ENCODE assay signal across 8 cellular contexts in the genomic region with DNA sequence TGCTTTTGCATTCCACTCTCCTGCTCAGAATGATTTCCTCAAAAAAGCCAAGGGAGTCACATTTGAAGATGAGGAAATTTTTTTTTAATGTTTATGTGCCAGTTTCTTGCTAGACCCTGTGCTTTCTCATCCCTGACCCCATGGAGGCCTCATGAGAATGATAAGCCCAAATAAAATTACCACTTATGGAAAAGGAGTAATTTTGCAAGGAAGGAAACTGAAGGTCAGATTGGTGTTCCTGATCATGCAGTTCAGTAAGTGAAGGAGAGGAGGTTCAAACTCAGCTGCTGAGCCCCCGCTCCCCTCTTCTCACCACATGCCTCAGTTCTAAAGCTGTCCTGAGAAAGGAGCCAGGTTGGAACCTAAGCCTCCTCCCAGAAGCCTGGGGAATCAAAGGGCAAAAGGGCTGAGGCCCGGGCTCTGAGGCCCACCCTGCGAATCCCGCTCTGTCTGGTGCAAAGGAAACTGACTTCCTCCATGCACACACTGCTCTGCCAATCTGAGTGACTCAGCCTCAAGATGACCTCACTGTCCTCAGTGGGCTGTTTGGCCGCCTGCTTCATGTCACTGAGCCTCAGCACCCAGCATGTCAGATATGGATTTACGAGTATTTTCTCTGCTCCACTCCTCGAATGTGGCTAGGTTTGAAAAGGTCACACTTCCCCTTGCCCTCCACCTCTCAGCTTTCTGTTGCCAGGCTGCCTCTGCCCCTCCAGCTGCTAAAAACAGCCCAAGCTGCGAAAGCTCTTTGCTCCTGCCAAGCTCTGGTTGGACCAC. TPM values are rescaled to one million over a fixed set of nuclear protein-coding genes. Genes with fewer than 3 reads are reported as not detected.
DNase-seq lines count a peak whose midpoint lies in the region; ATAC-seq and TF ChIP-seq lines count a peak whose summit lies in the region.

No MANE protein-coding gene starts in this region.

- no peak overlapping the region for H3K4me3 Mint-ChIP-seq in osteocyte (ENCODE audit: unreplicated experiment)

- no peak for ATAC-seq in HG02884 (IDR thresholded peaks at IDR 0.05; ENCODE audit: unreplicated experiment)

- 0 out of 2 replicates have a peak, but pooled peaks cover 2% of the 10 kb centered on the region for H3K4me1 ChIP-seq in HEK293 (ENCODE audit: control insufficient read depth, insufficient read depth, low read length)

- no peaks in the 10 kb centered on the region for H3K36me3 ChIP-seq in HEK293 (ENCODE audit: control insufficient read depth in 2 of 2, insufficient read depth in 1 of 2, low read length in 2 of 2)

- CTCF ChIA-PET in HEK293 (lab: Yijun Ruan, JAX), result interaction anchor here (1.5 to 1.8 kb wide), 2 partner anchors 10 to 12 kb away, joined by 4 read pairs; no protein-coding TSS in a partner anchor

- no peaks in the 10 kb centered on the region for H3K9me3 Mint-ChIP-seq in osteocyte (ENCODE audit: unreplicated experiment)

- H3K4me3 ChIP-seq in HEK293 (ENCODE audit: low read depth, low read length) (no peak overlapping the region), foreskin fibroblast (ENCODE audit: low read depth in 1 of 2, low read length in 2 of 2) (no peak overlapping the region)

- no peak overlapping the region; the same call in 1 of the 2 replicates for H3K27ac ChIP-seq in HEK293 (ENCODE audit: extremely low read depth, low read depth, low read length)

- H3K4me1 Mint-ChIP-seq in osteocyte (ENCODE audit: unreplicated experiment), result peaks cover 48% of the 10 kb centered on the region

- no peaks in the 10 kb centered on the region for H3K36me3 Mint-ChIP-seq in osteocyte (ENCODE audit: unreplicated experiment)

- H3K27me3 Mint-ChIP-seq in osteocyte (ENCODE audit: unreplicated experiment), result no peaks in the 10 kb centered on the region

- H3K9me3 ChIP-seq in HEK293 (ENCODE audit: control insufficient read depth, insufficient read depth, low read depth, low read length), result no peaks in the 10 kb centered on the region

- TF ChIP-seq CTCF in HEK293 (tag by site-specific recombination; IDR thresholded peaks at IDR 0.05), result no peak
- no peak for TF ChIP-seq CTCF in foreskin fibroblast (IDR thresholded peaks at IDR 0.05; ENCODE audit: low read depth, low read length)
- no peak for TF ChIP-seq CTCF in osteocyte (IDR thresholded peaks at IDR 0.05)

- peak overlapping the region; percentile 77 for H3K27ac Mint-ChIP-seq in osteocyte (ENCODE audit: unreplicated experiment)

- POLR2A ChIA-PET in HEK293 (lab: Yijun Ruan, JAX), result no interaction called here

- peak; percentile 52 for DNase-seq in T1000 (lab: John Stamatoyannopoulos, UW)
- DNase-seq in foreskin fibroblast, result peak; percentile 73 to 84
- DNase-seq in osteocyte (ENCODE audit: extremely low spot score, unreplicated experiment), result no peak
- DNase-seq in NCI-H748 (lab: John Stamatoyannopoulos, UW; ENCODE audit: unreplicated experiment), result no peak
- no peak for DNase-seq in mesenteric fat pad (ENCODE audit: low spot score)
- no peak for DNase-seq in NCI-H2196 (lab: John Stamatoyannopoulos, UW; ENCODE audit: unreplicated experiment)

TF ChIP-seq in HEK293, 187 proteins besides CTCF, POLR2A, EP300 and RAD21 (continues in another document):
- no peak for TF ChIP-seq ZFP3 (tag by site-specific recombination; IDR thresholded peaks at IDR 0.05; ENCODE audit: low read depth)
- TF ChIP-seq, protein P1, sequence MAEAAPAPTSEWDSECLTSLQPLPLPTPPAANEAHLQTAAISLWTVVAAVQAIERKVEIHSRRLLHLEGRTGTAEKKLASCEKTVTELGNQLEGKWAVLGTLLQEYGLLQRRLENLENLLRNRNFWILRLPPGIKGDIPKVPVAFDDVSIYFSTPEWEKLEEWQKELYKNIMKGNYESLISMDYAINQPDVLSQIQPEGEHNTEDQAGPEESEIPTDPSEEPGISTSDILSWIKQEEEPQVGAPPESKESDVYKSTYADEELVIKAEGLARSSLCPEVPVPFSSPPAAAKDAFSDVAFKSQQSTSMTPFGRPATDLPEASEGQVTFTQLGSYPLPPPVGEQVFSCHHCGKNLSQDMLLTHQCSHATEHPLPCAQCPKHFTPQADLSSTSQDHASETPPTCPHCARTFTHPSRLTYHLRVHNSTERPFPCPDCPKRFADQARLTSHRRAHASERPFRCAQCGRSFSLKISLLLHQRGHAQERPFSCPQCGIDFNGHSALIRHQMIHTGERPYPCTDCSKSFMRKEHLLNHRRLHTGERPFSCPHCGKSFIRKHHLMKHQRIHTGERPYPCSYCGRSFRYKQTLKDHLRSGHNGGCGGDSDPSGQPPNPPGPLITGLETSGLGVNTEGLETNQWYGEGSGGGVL (tag by site-specific recombination; IDR thresholded peaks at IDR 0.05), result peak; percentile 16; the same call in 1 of the 2 replicates
- TF ChIP-seq SP2 (tag by site-specific recombination; IDR thresholded peaks at IDR 0.05), result peak; percentile 22; the same call in 1 of the 2 replicates
- TF ChIP-seq ZNF624 (tag by site-specific recombination; IDR thresholded peaks at IDR 0.05), result no peak
- TF ChIP-seq, protein P2, sequence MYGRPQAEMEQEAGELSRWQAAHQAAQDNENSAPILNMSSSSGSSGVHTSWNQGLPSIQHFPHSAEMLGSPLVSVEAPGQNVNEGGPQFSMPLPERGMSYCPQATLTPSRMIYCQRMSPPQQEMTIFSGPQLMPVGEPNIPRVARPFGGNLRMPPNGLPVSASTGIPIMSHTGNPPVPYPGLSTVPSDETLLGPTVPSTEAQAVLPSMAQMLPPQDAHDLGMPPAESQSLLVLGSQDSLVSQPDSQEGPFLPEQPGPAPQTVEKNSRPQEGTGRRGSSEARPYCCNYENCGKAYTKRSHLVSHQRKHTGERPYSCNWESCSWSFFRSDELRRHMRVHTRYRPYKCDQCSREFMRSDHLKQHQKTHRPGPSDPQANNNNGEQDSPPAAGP (tag by site-specific recombination; IDR thresholded peaks at IDR 0.05), result peak; percentile 62; the same call in 1 of the 2 replicates
- no peak for TF ChIP-seq ZNF843 (tag by site-specific recombination; IDR thresholded peaks at IDR 0.05)
- TF ChIP-seq, protein P3, sequence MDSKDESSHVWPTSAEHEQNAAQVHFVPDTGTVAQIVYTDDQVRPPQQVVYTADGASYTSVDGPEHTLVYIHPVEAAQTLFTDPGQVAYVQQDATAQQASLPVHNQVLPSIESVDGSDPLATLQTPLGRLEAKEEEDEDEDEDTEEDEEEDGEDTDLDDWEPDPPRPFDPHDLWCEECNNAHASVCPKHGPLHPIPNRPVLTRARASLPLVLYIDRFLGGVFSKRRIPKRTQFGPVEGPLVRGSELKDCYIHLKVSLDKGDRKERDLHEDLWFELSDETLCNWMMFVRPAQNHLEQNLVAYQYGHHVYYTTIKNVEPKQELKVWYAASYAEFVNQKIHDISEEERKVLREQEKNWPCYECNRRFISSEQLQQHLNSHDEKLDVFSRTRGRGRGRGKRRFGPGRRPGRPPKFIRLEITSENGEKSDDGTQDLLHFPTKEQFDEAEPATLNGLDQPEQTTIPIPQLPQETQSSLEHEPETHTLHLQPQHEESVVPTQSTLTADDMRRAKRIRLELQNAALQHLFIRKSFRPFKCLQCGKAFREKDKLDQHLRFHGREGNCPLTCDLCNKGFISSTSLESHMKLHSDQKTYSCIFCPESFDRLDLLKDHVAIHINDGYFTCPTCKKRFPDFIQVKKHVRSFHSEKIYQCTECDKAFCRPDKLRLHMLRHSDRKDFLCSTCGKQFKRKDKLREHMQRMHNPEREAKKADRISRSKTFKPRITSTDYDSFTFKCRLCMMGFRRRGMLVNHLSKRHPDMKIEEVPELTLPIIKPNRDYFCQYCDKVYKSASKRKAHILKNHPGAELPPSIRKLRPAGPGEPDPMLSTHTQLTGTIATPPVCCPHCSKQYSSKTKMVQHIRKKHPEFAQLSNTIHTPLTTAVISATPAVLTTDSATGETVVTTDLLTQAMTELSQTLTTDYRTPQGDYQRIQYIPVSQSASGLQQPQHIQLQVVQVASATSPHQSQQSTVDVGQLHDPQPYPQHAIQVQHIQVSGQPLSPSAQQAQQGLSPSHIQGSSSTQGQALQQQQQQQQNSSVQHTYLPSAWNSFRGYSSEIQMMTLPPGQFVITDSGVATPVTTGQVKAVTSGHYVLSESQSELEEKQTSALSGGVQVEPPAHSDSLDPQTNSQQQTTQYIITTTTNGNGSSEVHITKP (tag by site-specific recombination; IDR thresholded peaks at IDR 0.05), result no peak
- peak; percentile 68; the same call in 1 of the 2 replicates for TF ChIP-seq PRDM1 (tag by site-specific recombination; IDR thresholded peaks at IDR 0.05)
- TF ChIP-seq ZNF677 (tag by site-specific recombination; IDR thresholded peaks at IDR 0.05), result no peak
- TF ChIP-seq ZNF366 (tag by site-specific recombination; conservative IDR thresholded peaks at IDR 0.05), result peak; percentile 56
- TF ChIP-seq ZFP37 (tag by site-specific recombination; IDR thresholded peaks at IDR 0.05), result peak; percentile 43; the same call in 1 of the 2 replicates
- peak; percentile 80 for TF ChIP-seq ZNF629 (tag by site-specific recombination; IDR thresholded peaks at IDR 0.05)
- TF ChIP-seq ZBTB20 (tag by site-specific recombination; IDR thresholded peaks at IDR 0.05), result peak; percentile 87
- no peak for TF ChIP-seq ZNF146 (tag by site-specific recombination; IDR thresholded peaks at IDR 0.05)
- TF ChIP-seq BCL11A (tag by site-specific recombination; IDR thresholded peaks at IDR 0.05; ENCODE audit: low read depth), result no peak
- TF ChIP-seq ZNF10 (tag by site-specific recombination; IDR thresholded peaks at IDR 0.05), result no peak
- TF ChIP-seq, protein P4, sequence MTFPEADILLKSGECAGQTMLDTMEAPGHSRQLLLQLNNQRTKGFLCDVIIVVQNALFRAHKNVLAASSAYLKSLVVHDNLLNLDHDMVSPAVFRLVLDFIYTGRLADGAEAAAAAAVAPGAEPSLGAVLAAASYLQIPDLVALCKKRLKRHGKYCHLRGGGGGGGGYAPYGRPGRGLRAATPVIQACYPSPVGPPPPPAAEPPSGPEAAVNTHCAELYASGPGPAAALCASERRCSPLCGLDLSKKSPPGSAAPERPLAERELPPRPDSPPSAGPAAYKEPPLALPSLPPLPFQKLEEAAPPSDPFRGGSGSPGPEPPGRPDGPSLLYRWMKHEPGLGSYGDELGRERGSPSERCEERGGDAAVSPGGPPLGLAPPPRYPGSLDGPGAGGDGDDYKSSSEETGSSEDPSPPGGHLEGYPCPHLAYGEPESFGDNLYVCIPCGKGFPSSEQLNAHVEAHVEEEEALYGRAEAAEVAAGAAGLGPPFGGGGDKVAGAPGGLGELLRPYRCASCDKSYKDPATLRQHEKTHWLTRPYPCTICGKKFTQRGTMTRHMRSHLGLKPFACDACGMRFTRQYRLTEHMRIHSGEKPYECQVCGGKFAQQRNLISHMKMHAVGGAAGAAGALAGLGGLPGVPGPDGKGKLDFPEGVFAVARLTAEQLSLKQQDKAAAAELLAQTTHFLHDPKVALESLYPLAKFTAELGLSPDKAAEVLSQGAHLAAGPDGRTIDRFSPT (tag by site-specific recombination; IDR thresholded peaks at IDR 0.05), result peak; percentile 65; the same call in 1 of the 2 replicates
- TF ChIP-seq ZNF600 (tag by site-specific recombination; IDR thresholded peaks at IDR 0.05), result peak; percentile 88
- no peak for TF ChIP-seq ZNF416 (tag by site-specific recombination; IDR thresholded peaks at IDR 0.05)
- TF ChIP-seq SP7 (tag by site-specific recombination; IDR thresholded peaks at IDR 0.05), result peak; percentile 86

RNA-seq across cellular contexts. Expression of a gene that starts 56.9 kb away (rescaled TPM):
- total RNA-seq in osteocyte, result 72.9 and 77.9 TPM in 2 replicates
- total RNA-seq in mesenteric fat pad, result 96.3 TPM

Comparison
In these comparisons a context has a peak if more than half of its experiments do, and no peak if none do; other contexts are left out.
1. DNase-seq: peak in T1000 (single experiment) and foreskin fibroblast (2 of 2); none in osteocyte (single experiment), NCI-H748 (single experiment), mesenteric fat pad (single experiment) and NCI-H2196 (single experiment).